ENCODE assay signal across 19 cellular contexts in the genomic region with DNA sequence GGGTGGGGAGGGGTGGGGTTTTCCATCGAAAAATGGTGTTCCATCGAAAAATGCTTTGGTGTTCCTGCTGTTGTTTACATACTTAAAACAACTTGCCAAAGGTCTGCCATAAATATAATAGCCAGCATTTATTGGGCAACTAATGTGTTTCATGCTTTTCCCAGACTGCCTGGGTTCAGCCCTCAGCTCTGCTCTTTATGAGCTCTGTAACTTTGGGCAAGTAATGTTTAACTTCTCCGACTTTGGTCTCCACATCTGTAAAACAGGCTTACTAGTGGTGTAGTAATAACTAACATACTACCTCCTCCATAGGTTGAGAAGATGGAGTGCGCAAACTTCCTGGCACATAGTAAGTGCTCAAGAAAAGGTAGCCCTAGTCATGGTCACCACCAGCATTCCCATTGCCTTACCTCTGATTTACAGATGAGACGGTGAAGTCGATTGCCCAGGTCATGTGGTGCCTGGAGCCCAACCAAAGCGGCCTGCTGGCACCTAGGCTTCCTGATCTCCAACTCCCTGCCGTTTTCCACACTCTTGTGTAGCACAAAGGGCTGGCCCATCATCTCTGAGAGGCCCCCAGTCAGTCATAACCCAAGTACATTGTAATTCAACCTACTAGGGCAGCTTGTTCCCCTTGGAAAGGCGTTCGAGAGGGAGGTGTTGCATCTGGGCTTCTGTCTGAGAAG. TPM values are rescaled to one million over a fixed set of nuclear protein-coding genes. Genes with fewer than 3 reads are reported as not detected.
DNase-seq lines count a peak whose midpoint lies in the region; ATAC-seq and TF ChIP-seq lines count a peak whose summit lies in the region.
"Had no signal": no experiment of that assay in that cellular context is flagged by ENCODE, and none has a peak within 500 bp of the region (broad histone marks: within the 10 kb centered on the region; RNA-seq: fewer than 3 reads in every experiment).

No MANE protein-coding gene starts in this region.

- no peak for TF ChIP-seq EP300 in tibial nerve (IDR thresholded peaks at IDR 0.05)

- H3K4ac ChIP-seq in mesenchymal stem cell (ENCODE audit: low read depth in 1 of 2, low read length in 2 of 2): no peak overlapping the region

- H3K36me3 ChIP-seq in HEK293 (ENCODE audit: control insufficient read depth in 2 of 2, insufficient read depth in 1 of 2, low read length in 2 of 2) (no peaks in the 10 kb centered on the region), body of pancreas (replicated peaks in 1 of 2; ENCODE audit: insufficient read depth in 1 of 2, low read depth in 2 of 2) (no peaks in the 10 kb centered on the region), mesenchymal stem cell (ENCODE audit: control insufficient read depth in 1 of 2, insufficient read depth in 2 of 2, low read depth in 1 of 2, low read length in 2 of 2) (peaks cover 25 to 34% of the 10 kb centered on the region in 2 experiments), tibial nerve (no peaks in the 10 kb centered on the region)
- H3K36me3 ChIP-seq: brain microvascular endothelial cell, neutrophil, suprapubic skin had no signal

- H4K8ac ChIP-seq in mesenchymal stem cell (ENCODE audit: low read length): no peak overlapping the region

- H3K4me2 ChIP-seq in mesenchymal stem cell (ENCODE audit: low read length, poor library complexity, severe bottlenecking): no peak overlapping the region
- H3K4me2 ChIP-seq: KMS-11 had no signal

- H2BK5ac ChIP-seq in mesenchymal stem cell (ENCODE audit: low read depth, low read length, poor library complexity, severe bottlenecking): no peak overlapping the region

- H3K79me1 ChIP-seq in mesenchymal stem cell (replicated peaks; ENCODE audit: low read length, poor library complexity, severe bottlenecking): no peaks in the 10 kb centered on the region

- H3K9me3 ChIP-seq in HEK293 (ENCODE audit: control insufficient read depth, insufficient read depth, low read depth, low read length): no peaks in the 10 kb centered on the region
- no peaks in the 10 kb centered on the region for H3K9me3 ChIP-seq in body of pancreas
- H3K9me3 ChIP-seq in mesenchymal stem cell (ENCODE audit: control insufficient read depth, low read length): no peaks in the 10 kb centered on the region
- no peaks in the 10 kb centered on the region for H3K9me3 ChIP-seq in tibial nerve
- H3K9me3 ChIP-seq: neutrophil, suprapubic skin had no signal

- no peak overlapping the region for H4K91ac ChIP-seq in mesenchymal stem cell (ENCODE audit: low read length)

- no peak for DNase-seq in body of pancreas
- no peak for DNase-seq in mesenchymal stem cell
- no peak for DNase-seq in tibial nerve (ENCODE audit: low spot score in 2 of 2)
- DNase-seq in NCI-H1417 treated with DMSO at 0.1 percent for 48 hours (lab: John Stamatoyannopoulos, UW): no peak
- no peak for DNase-seq in activated CD4-positive, alpha-beta T cell treated with anti-CD3 and anti-CD28 coated beads for 4 hours
- DNase-seq: activated T-cell treated with anti-CD3 and anti-CD28 coated beads, Interleukin-2, amount 50 U/mL, for 1 hour; brain microvascular endothelial cell; DMS153; H7; head of caudate nucleus; NCI-H1105 treated with DMSO at 0.1 percent for 48 hours; NCI-H774; stimulated activated CD4-positive, alpha-beta T cell treated with anti-CD3 and anti-CD28 coated beads, Interleukin-4, amount 100 ng/mL, for 24 hours had no signal

- intact Hi-C loops in body of pancreas (cut with DNase I): loop anchor here (10.0 kb wide), 1 partner anchor 107 kb away; no protein-coding TSS in a partner anchor

- TF ChIP-seq POLR2A in body of pancreas (IDR thresholded peaks at IDR 0.05) (no peak), tibial nerve (IDR thresholded peaks at IDR 0.05) (no peak)

- POLR2A ChIA-PET in HEK293 (lab: Yijun Ruan, JAX): interaction anchor here (1.1 kb wide), 1 partner anchor 21 kb away, joined by 4 read pairs; no protein-coding TSS in a partner anchor

- H3K9ac ChIP-seq in mesenchymal stem cell (ENCODE audit: low read length): no peak overlapping the region
- H3K9ac ChIP-seq: KMS-11 had no signal

- H2BK12ac ChIP-seq in mesenchymal stem cell (ENCODE audit: low read length in 2 of 2): peak overlapping the region; percentile 15 to 17

- H3K14ac ChIP-seq in mesenchymal stem cell (ENCODE audit: low read length in 2 of 2): peak overlapping the region in 1 of 2 experiments; percentile 6

- H2BK15ac ChIP-seq in mesenchymal stem cell (ENCODE audit: low read depth, poor library complexity, severe bottlenecking): no peak overlapping the region

- ATAC-seq in body of pancreas: no peak
- no peak for ATAC-seq in HG03139 (IDR thresholded peaks at IDR 0.05; ENCODE audit: unreplicated experiment)
- ATAC-seq: activated naive CD4-positive, alpha-beta T cell treated with anti-CD3 and anti-CD28 coated beads, Interleukin-2, amount 50 U/mL, for 72 hours had no signal

- peaks cover 5% of the 10 kb centered on the region; the same call in 1 of the 2 replicates for H3K4me1 ChIP-seq in HEK293 (ENCODE audit: control insufficient read depth, insufficient read depth, low read length)
- H3K4me1 ChIP-seq in body of pancreas: peaks cover 100% of the 10 kb centered on the region
- peaks cover 87% of the 10 kb centered on the region for H3K4me1 ChIP-seq in mesenchymal stem cell (ENCODE audit: control insufficient read depth, insufficient read depth, low read depth, low read length)
- peaks cover 8 to 100% (median 100%) of the 10 kb centered on the region in 4 donors for H3K4me1 ChIP-seq in tibial nerve

- peak overlapping the region; percentile 11 for H2AK5ac ChIP-seq in mesenchymal stem cell (ENCODE audit: low read length, severe bottlenecking)

- TF ChIP-seq CTCF in HEK293 (tag by site-specific recombination; IDR thresholded peaks at IDR 0.05) (no peak), body of pancreas (IDR thresholded peaks at IDR 0.05) (no peak), tibial nerve (IDR thresholded peaks at IDR 0.05) (no peak)

- CTCF ChIA-PET in HEK293 (lab: Yijun Ruan, JAX): interaction anchor here (4.2 kb wide), 1 partner anchor 118 kb away, joined by 17 read pairs; no protein-coding TSS in a partner anchor

- H3K4me3 ChIP-seq in HEK293 (ENCODE audit: low read depth, low read length) (no peak overlapping the region), body of pancreas (no peak overlapping the region), mesenchymal stem cell (ENCODE audit: insufficient read depth in 1 of 2, low read depth in 1 of 2, low read length in 2 of 2) (no peak overlapping the region), tibial nerve (no peak overlapping the region)
- H3K4me3 ChIP-seq: suprapubic skin had no signal

- H3K27ac ChIP-seq in HEK293 (ENCODE audit: extremely low read depth, low read depth, low read length) (no peak overlapping the region), body of pancreas (peak overlapping the region in 3 of 4 donors; percentile 14 to 46 (median 33)), mesenchymal stem cell (ENCODE audit: low read length, poor library complexity, severe bottlenecking) (no peak overlapping the region), tibial nerve (peak overlapping the region in 3 of 4 donors; percentile 65 to 96 (median 66))
- H3K27ac ChIP-seq: brain microvascular endothelial cell, KMS-11, suprapubic skin had no signal

- H2BK120ac ChIP-seq in mesenchymal stem cell (ENCODE audit: low read depth, low read length): no peak overlapping the region

- H3K23ac ChIP-seq in mesenchymal stem cell (ENCODE audit: low read length in 2 of 2): no peak overlapping the region

- WGBS in body of pancreas, 2 donors: 59 to 62% methylated on average over 10 of the region's 10 CpGs
- 95% methylated on average over 5 of the region's 10 CpGs for WGBS in mesenchymal stem cell
- WGBS in tibial nerve, 2 donors: 79 to 86% methylated on average over 10 of the region's 10 CpGs

- H3K18ac ChIP-seq in mesenchymal stem cell (ENCODE audit: low read depth in 1 of 2, low read length in 2 of 2): peak overlapping the region; percentile 7 to 58

- no peak overlapping the region for H2AFZ ChIP-seq in mesenchymal stem cell (ENCODE audit: low read depth, low read length)

- H3K27me3 ChIP-seq in body of pancreas (no peaks in the 10 kb centered on the region), mesenchymal stem cell (ENCODE audit: control insufficient read depth in 1 of 2, insufficient read depth in 1 of 2, low read length in 2 of 2) (no peaks in the 10 kb centered on the region), tibial nerve (no peaks in the 10 kb centered on the region)
- H3K27me3 ChIP-seq: brain microvascular endothelial cell, suprapubic skin had no signal

TF ChIP-seq in HEK293, 187 proteins besides CTCF, POLR2A, EP300 and RAD21:
- TF ChIP-seq, protein P1, sequence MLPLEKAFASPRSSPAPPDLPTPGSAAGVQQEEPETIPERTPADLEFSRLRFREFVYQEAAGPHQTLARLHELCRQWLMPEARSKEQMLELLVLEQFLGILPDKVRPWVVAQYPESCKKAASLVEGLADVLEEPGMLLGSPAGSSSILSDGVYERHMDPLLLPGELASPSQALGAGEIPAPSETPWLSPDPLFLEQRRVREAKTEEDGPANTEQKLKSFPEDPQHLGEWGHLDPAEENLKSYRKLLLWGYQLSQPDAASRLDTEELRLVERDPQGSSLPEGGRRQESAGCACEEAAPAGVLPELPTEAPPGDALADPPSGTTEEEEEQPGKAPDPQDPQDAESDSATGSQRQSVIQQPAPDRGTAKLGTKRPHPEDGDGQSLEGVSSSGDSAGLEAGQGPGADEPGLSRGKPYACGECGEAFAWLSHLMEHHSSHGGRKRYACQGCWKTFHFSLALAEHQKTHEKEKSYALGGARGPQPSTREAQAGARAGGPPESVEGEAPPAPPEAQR (tag by site-specific recombination; IDR thresholded peaks at IDR 0.05): no peak
- TF ChIP-seq, protein P2, sequence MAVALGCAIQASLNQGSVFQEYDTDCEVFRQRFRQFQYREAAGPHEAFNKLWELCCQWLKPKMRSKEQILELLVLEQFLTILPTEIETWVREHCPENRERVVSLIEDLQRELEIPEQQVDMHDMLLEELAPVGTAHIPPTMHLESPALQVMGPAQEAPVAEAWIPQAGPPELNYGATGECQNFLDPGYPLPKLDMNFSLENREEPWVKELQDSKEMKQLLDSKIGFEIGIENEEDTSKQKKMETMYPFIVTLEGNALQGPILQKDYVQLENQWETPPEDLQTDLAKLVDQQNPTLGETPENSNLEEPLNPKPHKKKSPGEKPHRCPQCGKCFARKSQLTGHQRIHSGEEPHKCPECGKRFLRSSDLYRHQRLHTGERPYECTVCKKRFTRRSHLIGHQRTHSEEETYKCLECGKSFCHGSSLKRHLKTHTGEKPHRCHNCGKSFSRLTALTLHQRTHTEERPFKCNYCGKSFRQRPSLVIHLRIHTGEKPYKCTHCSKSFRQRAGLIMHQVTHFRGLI (tag by site-specific recombination; IDR thresholded peaks at IDR 0.05): peak; percentile 76
- peak; percentile 89 for TF ChIP-seq ZNF664 (tag by site-specific recombination; IDR thresholded peaks at IDR 0.05)

RNA-seq across cellular contexts. Expression of a gene that starts 8.9 kb away (rescaled TPM):
- total RNA-seq in body of pancreas: 10 to 100 TPM; 27.2 to 42.2 TPM
- polyA plus RNA-seq in mesenchymal stem cell (2013, experiment 1 of 2): 36.4 TPM
- polyA plus RNA-seq in mesenchymal stem cell (2013, experiment 2 of 2): 35.8 TPM
- total RNA-seq in tibial nerve: 10 to 100 TPM; 65.5 to 88.2 (median 69.3) TPM

Comparison
In these comparisons a context has a peak if more than half of its experiments do, and no peak if none do; other contexts are left out.
1. H3K27ac ChIP-seq: peak in body of pancreas (3 of 4) and tibial nerve (3 of 4); none in HEK293 (single experiment) and mesenchymal stem cell (single experiment).